In the genomic region with DNA sequence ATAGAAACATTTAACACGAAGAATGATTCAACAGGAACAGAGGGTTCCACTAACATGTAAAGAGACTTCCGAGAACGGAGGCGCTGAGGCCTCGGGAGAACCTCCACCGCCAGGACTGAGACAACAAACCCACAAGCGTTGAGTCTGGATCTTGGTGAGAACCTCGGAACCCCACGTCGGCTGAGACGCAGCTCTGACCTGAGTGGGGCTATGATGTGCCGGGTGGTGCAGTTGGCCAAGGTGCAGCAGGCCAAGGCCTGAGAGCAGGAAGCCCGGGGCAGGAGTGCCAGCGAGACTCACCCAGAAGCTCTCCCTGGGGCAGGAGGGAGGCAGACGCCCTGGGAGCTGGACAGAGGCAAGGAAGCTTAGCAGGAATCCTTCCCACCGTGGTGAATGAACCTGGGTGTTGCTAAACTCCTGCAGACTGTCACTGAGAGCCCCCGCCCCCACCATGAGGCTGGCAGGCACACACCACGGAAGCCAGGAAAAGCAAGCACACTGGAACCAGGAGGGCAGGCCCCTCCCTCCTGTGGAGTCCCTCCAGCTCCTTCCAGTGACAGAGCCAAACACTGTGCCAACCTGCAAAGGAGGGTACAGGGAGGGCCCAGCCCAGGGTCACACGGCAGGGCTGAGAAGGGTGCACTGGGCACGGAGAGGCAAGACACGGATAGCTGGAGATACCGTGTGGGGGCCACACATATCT, we compare ENCODE assay signal across 11 cellular contexts. TPM values are rescaled to one million over a fixed set of nuclear protein-coding genes. Genes with fewer than 3 reads are reported as not detected.
DNase-seq lines count a peak whose midpoint lies in the region; ATAC-seq and TF ChIP-seq lines count a peak whose summit lies in the region.
"Had no signal": no experiment of that assay in that cellular context is flagged by ENCODE, and none has a peak within 500 bp of the region (broad histone marks: within the 10 kb centered on the region; RNA-seq: fewer than 3 reads in every experiment).

No MANE protein-coding gene starts in this region.

- H3K4me3 ChIP-seq in muscle layer of colon (ENCODE audit: low read depth in 1 of 2, low read length in 2 of 2) (no peak overlapping the region), upper lobe of right lung (no peak overlapping the region), colonic mucosa (no peak overlapping the region)
- H3K4me3 ChIP-seq in CD4-positive, alpha-beta memory T cell (ENCODE audit: low read length in 2 of 2) = no peak overlapping the region

- H3K4me1 ChIP-seq in muscle layer of colon (ENCODE audit: insufficient read depth, low read length) (peaks cover 12% of the 10 kb centered on the region), upper lobe of right lung (peaks cover 5% of the 10 kb centered on the region), colonic mucosa (no peaks in the 10 kb centered on the region)
- H3K4me1 ChIP-seq in CD4-positive, alpha-beta memory T cell (ENCODE audit: insufficient read depth, low read length) = no peaks in the 10 kb centered on the region

- peaks cover 17 to 21% of the 10 kb centered on the region in 2 donors for H3K36me3 Mint-ChIP-seq in activated naive CD4-positive, alpha-beta T cell treated with anti-CD3 and anti-CD28 coated beads, Interleukin-2, amount 50 U/mL, for 72 hours
- peaks cover 39% of the 10 kb centered on the region for H3K36me3 Mint-ChIP-seq in activated naive CD4-positive, alpha-beta T cell treated with anti-CD3 and anti-CD28 coated beads, Interleukin-2, amount 10 ng/mL, durations not matched to agents 7 days and 5 days
- H3K36me3 Mint-ChIP-seq in CD4-positive, alpha-beta memory T cell = peaks cover 46 to 47% of the 10 kb centered on the region in 2 donors

- H3K4me3 Mint-ChIP-seq in activated naive CD4-positive, alpha-beta T cell treated with anti-CD3 and anti-CD28 coated beads, Interleukin-2, amount 10 ng/mL, durations not matched to agents 7 days and 5 days = no peak overlapping the region
- H3K4me3 Mint-ChIP-seq in CD4-positive, alpha-beta memory T cell = no peak overlapping the region
- H3K4me3 Mint-ChIP-seq: activated naive CD8-positive, alpha-beta T cell had no signal

- peak overlapping the region; percentile 35 to 75 for H3K27ac Mint-ChIP-seq in activated naive CD4-positive, alpha-beta T cell treated with anti-CD3 and anti-CD28 coated beads, Interleukin-2, amount 50 U/mL, for 72 hours
- no peak overlapping the region for H3K27ac Mint-ChIP-seq in activated naive CD4-positive, alpha-beta T cell treated with anti-CD3 and anti-CD28 coated beads, Interleukin-2, amount 10 ng/mL, durations not matched to agents 7 days and 5 days
- no peak overlapping the region for H3K27ac Mint-ChIP-seq in CD4-positive, alpha-beta memory T cell
- H3K27ac Mint-ChIP-seq: activated naive CD8-positive, alpha-beta T cell had no signal

- intact Hi-C loops in upper lobe of right lung (cut with DNase I) (no loop called here), colonic mucosa (cut with DNase I) (no loop called here)
- intact Hi-C loops in CD4-positive, alpha-beta memory T cell (cut with micrococcal nuclease) = no loop called here

- peak in 1 of 2 donors; percentile 44 for DNase-seq in activated naive CD4-positive, alpha-beta T cell treated with anti-CD3 and anti-CD28 coated beads, Interleukin-2, amount 50 U/mL, for 72 hours (ENCODE audit: low spot score in 2 of 2)
- no peak for DNase-seq in activated naive CD4-positive, alpha-beta T cell treated with anti-CD3 and anti-CD28 coated beads, Interleukin-2, amount 10 ng/mL, durations not matched to agents 7 days and 5 days
- peak; percentile 13 for DNase-seq in epidermal melanocyte (ENCODE audit: insufficient read length, low spot score)
- peak; percentile 88 for DNase-seq in upper lobe of right lung
- no peak for DNase-seq in NCI-H2227 (lab: John Stamatoyannopoulos, UW; ENCODE audit: unreplicated experiment)
- no peak for DNase-seq in colonic mucosa
- DNase-seq in CD4-positive, alpha-beta memory T cell = no peak
- DNase-seq: activated CD4-positive, CD25-positive, alpha-beta regulatory T cell; IMR-90 had no signal

- H3K9me3 ChIP-seq in muscle layer of colon (ENCODE audit: low read length) = no peaks in the 10 kb centered on the region
- no peaks in the 10 kb centered on the region for H3K9me3 ChIP-seq in upper lobe of right lung
- H3K9me3 ChIP-seq in colonic mucosa = no peaks in the 10 kb centered on the region
- H3K9me3 ChIP-seq in CD4-positive, alpha-beta memory T cell (ENCODE audit: control insufficient read depth in 1 of 2, low read length in 2 of 2) = no peaks in the 10 kb centered on the region

- POLR2A ChIA-PET in CD4-positive, alpha-beta memory T cell (lab: Charles Lee; ENCODE audit: partially characterized antibody) = no interaction called here

- CTCF ChIA-PET in activated naive CD4-positive, alpha-beta T cell treated with anti-CD3 and anti-CD28 coated beads, Interleukin-2, amount 10 ng/mL, durations not matched to agents 7 days and 5 days (lab: Charles Lee) = interaction anchor here (1.1 kb wide), 3 partner anchors 9 to 19 kb away, joined by 3 to 4 read pairs (median 3); no protein-coding TSS in a partner anchor
- CTCF ChIA-PET in CD4-positive, alpha-beta memory T cell (lab: Charles Lee; ENCODE audit: partially characterized antibody) = no interaction called here

- H3K9ac ChIP-seq in muscle layer of colon (ENCODE audit: low read length) (no peak overlapping the region), colonic mucosa (ENCODE audit: low read depth in 2 of 2, low read length in 2 of 2) (no peak overlapping the region)

- H3K4me1 Mint-ChIP-seq in activated naive CD4-positive, alpha-beta T cell treated with anti-CD3 and anti-CD28 coated beads, Interleukin-2, amount 10 ng/mL, durations not matched to agents 7 days and 5 days = no peaks in the 10 kb centered on the region
- peaks cover 0 to 3% (median under 1%) of the 10 kb centered on the region in 4 donors for H3K4me1 Mint-ChIP-seq in CD4-positive, alpha-beta memory T cell

- H3K27me3 ChIP-seq in muscle layer of colon (ENCODE audit: control insufficient read depth in 1 of 2, insufficient read depth in 2 of 2, low read length in 2 of 2) = no peaks in the 10 kb centered on the region
- H3K27me3 ChIP-seq in upper lobe of right lung = no peaks in the 10 kb centered on the region
- H3K27me3 ChIP-seq in colonic mucosa = no peaks in the 10 kb centered on the region
- H3K27me3 ChIP-seq in CD4-positive, alpha-beta memory T cell (ENCODE audit: insufficient read depth, low read length) = no peaks in the 10 kb centered on the region

- TF ChIP-seq CTCF in upper lobe of right lung (IDR thresholded peaks at IDR 0.05) (no peak), colonic mucosa (IDR thresholded peaks at IDR 0.05) (no peak)

- H3K9me3 Mint-ChIP-seq in activated naive CD4-positive, alpha-beta T cell treated with anti-CD3 and anti-CD28 coated beads, Interleukin-2, amount 50 U/mL, for 72 hours = no peaks in the 10 kb centered on the region
- no peaks in the 10 kb centered on the region for H3K9me3 Mint-ChIP-seq in activated naive CD4-positive, alpha-beta T cell treated with anti-CD3 and anti-CD28 coated beads, Interleukin-2, amount 10 ng/mL, durations not matched to agents 7 days and 5 days
- peaks cover 0 to 3% (median 0%) of the 10 kb centered on the region in 8 donors for H3K9me3 Mint-ChIP-seq in CD4-positive, alpha-beta memory T cell

- H3K27ac ChIP-seq in muscle layer of colon (ENCODE audit: low read depth, low read length) (peak overlapping the region; percentile 6), upper lobe of right lung (peak overlapping the region; percentile 5), colonic mucosa (no peak overlapping the region)
- no peak overlapping the region for H3K27ac ChIP-seq in CD4-positive, alpha-beta memory T cell (ENCODE audit: low read depth, low read length)

- H3K27me3 Mint-ChIP-seq in activated naive CD4-positive, alpha-beta T cell treated with anti-CD3 and anti-CD28 coated beads, Interleukin-2, amount 10 ng/mL, durations not matched to agents 7 days and 5 days = no peaks in the 10 kb centered on the region
- H3K27me3 Mint-ChIP-seq in CD4-positive, alpha-beta memory T cell = no peaks in the 10 kb centered on the region
- H3K27me3 Mint-ChIP-seq: activated naive CD8-positive, alpha-beta T cell had no signal

- no peak for ATAC-seq in activated naive CD4-positive, alpha-beta T cell treated with anti-CD3 and anti-CD28 coated beads, Interleukin-2, amount 50 U/mL, for 72 hours
- peak; percentile 91 for ATAC-seq in upper lobe of right lung

- H3K36me3 ChIP-seq in muscle layer of colon (ENCODE audit: insufficient read depth, low read length) (peaks cover 29% of the 10 kb centered on the region), upper lobe of right lung (peaks cover 69% of the 10 kb centered on the region), colonic mucosa (no peaks in the 10 kb centered on the region)
- H3K36me3 ChIP-seq in CD4-positive, alpha-beta memory T cell (ENCODE audit: insufficient read depth, low read length) = peaks cover 55% of the 10 kb centered on the region

RNA-seq across cellular contexts. Expression of a gene that starts 34.8 kb away (rescaled TPM):
- 10 to 100 TPM; 25.6 to 38.7 TPM for total RNA-seq in activated naive CD4-positive, alpha-beta T cell treated with anti-CD3 and anti-CD28 coated beads, Interleukin-2, amount 50 U/mL, for 72 hours
- total RNA-seq in upper lobe of right lung (18.4 TPM), colonic mucosa (10 to 100 TPM in 1 of 2 donors, 1 to 10 TPM in 1; 8.1 to 43.7 TPM)
- 10 to 100 TPM; 23.5 to 27.5 TPM for total RNA-seq in CD4-positive, alpha-beta memory T cell
- 10 to 100 TPM in 1 of 2 donors, 1 to 10 TPM in 1; 7.3 to 10.6 TPM for polyA plus RNA-seq in CD4-positive, alpha-beta memory T cell

RNA-seq across cellular contexts. Expression of a gene that starts 48.5 kb away (rescaled TPM):
- total RNA-seq in activated naive CD4-positive, alpha-beta T cell treated with anti-CD3 and anti-CD28 coated beads, Interleukin-2, amount 50 U/mL, for 72 hours = 10 to 100 TPM; 25.3 to 25.7 TPM
- total RNA-seq in upper lobe of right lung (38.5 TPM), colonic mucosa (10 to 100 TPM; 25.9 to 36.6 TPM)
- total RNA-seq in CD4-positive, alpha-beta memory T cell = 10 to 100 TPM; 28.1 to 33.2 TPM
- 10 to 100 TPM in 1 of 2 donors, 1 to 10 TPM in 1; 9.1 to 23.6 TPM for polyA plus RNA-seq in CD4-positive, alpha-beta memory T cell

Comparison
In these comparisons a context has a peak if more than half of its experiments do, and no peak if none do; other contexts are left out.
1. H3K27ac Mint-ChIP-seq: peak in activated naive CD4-positive, alpha-beta T cell treated with anti-CD3 and anti-CD28 coated beads, Interleukin-2, amount 50 U/mL, for 72 hours (2 of 2); none in activated naive CD4-positive, alpha-beta T cell treated with anti-CD3 and anti-CD28 coated beads, Interleukin-2, amount 10 ng/mL, durations not matched to agents 7 days and 5 days (single experiment) and CD4-positive, alpha-beta memory T cell (0 of 7).
2. DNase-seq: peak in epidermal melanocyte (single experiment) and upper lobe of right lung (single experiment); none in activated naive CD4-positive, alpha-beta T cell treated with anti-CD3 and anti-CD28 coated beads, Interleukin-2, amount 10 ng/mL, durations not matched to agents 7 days and 5 days (single experiment), NCI-H2227 (single experiment), colonic mucosa (single experiment) and CD4-positive, alpha-beta memory T cell (0 of 5).
3. H3K27ac ChIP-seq: peak in muscle layer of colon (single experiment) and upper lobe of right lung (single experiment); none in colonic mucosa (single experiment) and CD4-positive, alpha-beta memory T cell (single experiment).